In the genomic region with DNA sequence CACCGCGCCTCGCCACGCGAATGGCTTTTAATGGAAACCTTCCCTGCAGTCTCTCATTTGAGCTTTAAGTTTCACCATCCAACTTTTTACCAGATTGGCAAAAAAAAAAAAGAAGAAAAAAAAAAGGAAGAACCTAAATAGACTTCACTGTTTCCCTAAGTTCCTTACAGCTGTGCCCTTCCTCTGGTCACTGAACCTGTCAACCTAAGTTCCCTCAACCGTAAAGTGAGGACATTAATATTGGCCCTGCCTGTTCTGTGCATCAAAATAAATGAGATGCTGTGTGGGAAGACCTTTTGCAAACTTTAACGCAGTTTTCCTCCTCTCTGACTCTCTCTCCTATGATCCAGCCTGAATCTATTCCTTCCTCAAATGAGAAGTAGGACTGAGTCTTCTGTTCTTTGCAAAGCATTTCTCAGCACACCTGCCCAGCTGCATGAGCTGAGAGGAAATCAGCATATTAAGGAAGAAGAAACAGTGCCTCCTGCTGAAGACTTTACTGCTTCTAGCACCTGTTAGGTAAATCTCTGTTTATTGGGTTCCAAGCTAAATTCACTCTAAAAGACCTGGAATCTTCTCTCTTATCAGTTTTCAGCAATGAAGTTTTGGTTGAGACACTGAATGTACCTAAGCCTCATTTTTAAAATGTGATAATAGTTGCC, we compare ENCODE assay signal across 15 cellular contexts.
DNase-seq lines count a peak whose midpoint lies in the region; ATAC-seq, FAIRE-seq and TF ChIP-seq lines count a peak whose summit lies in the region.
"Had no signal": no experiment of that assay in that cellular context is flagged by ENCODE, and none has a peak within 500 bp of the region (broad histone marks: within the 10 kb centered on the region; RNA-seq: fewer than 3 reads in every experiment).

No MANE protein-coding gene starts in this region.

- H3K27me3 Mint-ChIP-seq in H9 (ENCODE audit: low read depth): peaks cover 38% of the 10 kb centered on the region

- H3K23me2 ChIP-seq in H9 (ENCODE audit: insufficient read length, low read depth, low read length, poor library complexity, severe bottlenecking) (no peaks in the 10 kb centered on the region), H1 (ENCODE audit: low read depth, low read length) (no peaks in the 10 kb centered on the region)

- H3K9ac ChIP-seq in H9 (ENCODE audit: extremely low read depth, insufficient read length, low read length) (no peak overlapping the region), H1 (replicated peaks in 1 of 4; ENCODE audit: extremely low read depth in 1 of 4, low read depth in 3 of 4, low read length in 3 of 4) (no peak overlapping the region), trophoblast cell (ENCODE audit: low read length) (no peak overlapping the region)

- no peak for ATAC-seq in HG02588 (IDR thresholded peaks at IDR 0.05; ENCODE audit: unreplicated experiment)
- no peak for ATAC-seq in HG02938 (IDR thresholded peaks at IDR 0.05; ENCODE audit: unreplicated experiment)
- ATAC-seq: left ventricle myocardium superior had no signal

- H3K36me3 Mint-ChIP-seq in H9 (ENCODE audit: insufficient read depth in 1 of 3, low read depth in 3 of 3): no peaks in the 10 kb centered on the region; a peak in 1 of 7 replicates

- H3K9me3 Mint-ChIP-seq in H9: no peaks in the 10 kb centered on the region

- no peaks in the 10 kb centered on the region for H4K20me1 ChIP-seq in H9 (ENCODE audit: control insufficient read depth, insufficient read depth, insufficient read length)
- no peaks in the 10 kb centered on the region for H4K20me1 ChIP-seq in H1 (replicated peaks in 1 of 2; ENCODE audit: control insufficient read depth in 1 of 2, insufficient read depth in 2 of 2, low read length in 2 of 2)

- no peaks in the 10 kb centered on the region for H3K79me2 ChIP-seq in H9 (ENCODE audit: insufficient read depth, low read length)
- H3K79me2 ChIP-seq in H1 (ENCODE audit: control insufficient read depth in 1 of 2, insufficient read depth in 2 of 2, low read length in 2 of 2): no peaks in the 10 kb centered on the region
- H3K79me2 ChIP-seq in trophoblast cell (ENCODE audit: control insufficient read depth, insufficient read depth, low read length, poor library complexity): no peaks in the 10 kb centered on the region

- peaks cover 23 to 25% of the 10 kb centered on the region in 2 experiments for H3K4me1 Mint-ChIP-seq in H9

- H3K4me3 ChIP-seq in H1 (ENCODE audit: extremely low read depth in 1 of 4, insufficient read depth in 2 of 4, low read depth in 3 of 4, low read length in 4 of 4) (no peak overlapping the region), trophoblast cell (ENCODE audit: low read depth, low read length) (no peak overlapping the region)
- H3K4me3 ChIP-seq: PC-9, prostate gland had no signal

- no peak overlapping the region for H2BK20ac ChIP-seq in H9 (ENCODE audit: low read depth, low read length, poor library complexity, severe bottlenecking)
- H2BK20ac ChIP-seq in H1 (ENCODE audit: low read length): no peak overlapping the region

- H3K4me1 ChIP-seq in H9 (ENCODE audit: insufficient read depth, low read length): peaks cover 3% of the 10 kb centered on the region
- H3K4me1 ChIP-seq in H1 (replicated peaks in 1 of 4; ENCODE audit: control insufficient read depth in 3 of 4, insufficient read depth in 4 of 4, low read length in 3 of 4): peaks cover 4 to 16% (median 10%) of the 10 kb centered on the region in 4 experiments; a peak in 6 of 7 replicates
- no peaks in the 10 kb centered on the region for H3K4me1 ChIP-seq in trophoblast cell (ENCODE audit: control insufficient read depth in 1 of 2, insufficient read depth in 2 of 2, low read length in 2 of 2)
- H3K4me1 ChIP-seq: prostate gland had no signal

- CTCF ChIA-PET in H1 (lab: Charles Lee; ENCODE audit: partially characterized antibody): interaction anchor here (0.5 to 6.8 kb wide), 25 partner anchors 9 to 340 kb away, joined by 3 to 33 read pairs (median 4); no protein-coding TSS in a partner anchor

- peak overlapping the region in 1 of 2 experiments; percentile 2; a peak in 1 of 5 replicates for H3K4me3 Mint-ChIP-seq in H9

- no peak overlapping the region for H4K12ac ChIP-seq in trophoblast cell (ENCODE audit: low read depth, low read length)

- H2BK12ac ChIP-seq in H9 (ENCODE audit: insufficient read length, low read depth, low read length) (no peak overlapping the region), H1 (ENCODE audit: low read depth, low read length) (no peak overlapping the region), trophoblast cell (ENCODE audit: low read length) (no peak overlapping the region)

- no peak overlapping the region for H2BK15ac ChIP-seq in H9 (ENCODE audit: low read depth, low read length)
- H2BK15ac ChIP-seq in H1 (ENCODE audit: low read length): no peak overlapping the region

- no peak for TF ChIP-seq POLR2A in H1 (IDR thresholded peaks at IDR 0.05; ENCODE audit: control extremely low read depth in 1 of 2, low read depth in 2 of 2, low read length in 2 of 2)

- H3K36me3 ChIP-seq in H1 (ENCODE audit: control insufficient read depth in 2 of 4, insufficient read depth in 4 of 4, low read length in 3 of 4) (no peaks in the 10 kb centered on the region), trophoblast cell (ENCODE audit: control insufficient read depth in 1 of 2, insufficient read depth in 2 of 2, low read length in 2 of 2) (no peaks in the 10 kb centered on the region)
- H3K36me3 ChIP-seq: prostate gland had no signal

- no peaks in the 10 kb centered on the region for H3K79me1 ChIP-seq in H9 (ENCODE audit: insufficient read depth, low read depth, low read length, poor library complexity, severe bottlenecking)
- H3K79me1 ChIP-seq in H1 (ENCODE audit: low read depth, low read length): no peaks in the 10 kb centered on the region
- no peaks in the 10 kb centered on the region for H3K79me1 ChIP-seq in trophoblast cell (ENCODE audit: low read length)

- FAIRE-seq in H1 (lab: Jason Lieb, UNC): peak; percentile 28

- no peak overlapping the region for H3T11ph ChIP-seq in H9 (ENCODE audit: low read length)

- no peak overlapping the region for H3K18ac ChIP-seq in H9 (ENCODE audit: insufficient read length, low read depth, low read length)
- no peak overlapping the region for H3K18ac ChIP-seq in H1 (ENCODE audit: extremely low read depth, low read length)
- H3K18ac ChIP-seq in trophoblast cell (ENCODE audit: low read length): no peak overlapping the region

- H2AFZ ChIP-seq in H9 (ENCODE audit: low read length) (no peak overlapping the region), H1 (ENCODE audit: low read length) (no peak overlapping the region), trophoblast cell (ENCODE audit: insufficient read depth, low read length, poor library complexity) (no peak overlapping the region)
- H2AFZ ChIP-seq: PC-9 had no signal

- no peak for TF ChIP-seq EP300 in H1 (IDR thresholded peaks at IDR 0.05; ENCODE audit: borderline replicate concordance in 1 of 2, low read depth in 2 of 2, low read length in 2 of 2)

- 0 out of 7 replicates have a peak overlapping the region, but pooled peaks of 1 of the 3 experiments have one; percentile 27 for H3K27ac Mint-ChIP-seq in H9

- no peak overlapping the region for H4K5ac ChIP-seq in H9 (ENCODE audit: insufficient read length, low read depth, low read length)
- no peak overlapping the region for H4K5ac ChIP-seq in H1 (ENCODE audit: insufficient read length, low read depth, low read length)

- TF ChIP-seq CTCF in H9 (conservative IDR thresholded peaks at IDR 0.05) (peak; percentile 50), H1 (IDR thresholded peaks at IDR 0.05; ENCODE audit: control extremely low read depth in 1 of 3, insufficient read depth in 1 of 3, low read depth in 1 of 3, low read length in 3 of 3) (peak in 1 of 3 experiments; percentile 57; a peak in 2 of 4 replicates)

- H3K4ac ChIP-seq in H9 (ENCODE audit: low read depth, low read length) (no peak overlapping the region), H1 (replicated peaks; ENCODE audit: insufficient read length, low read depth, low read length) (no peak overlapping the region), trophoblast cell (ENCODE audit: low read depth, low read length) (no peak overlapping the region)

- H3K27me3 ChIP-seq in H9 (ENCODE audit: insufficient read depth, low read length) (no peaks in the 10 kb centered on the region), H1 (replicated peaks in 1 of 4; ENCODE audit: control insufficient read depth in 3 of 4, extremely low read depth in 1 of 4, insufficient read depth in 3 of 4, low read length in 3 of 4) (no peaks in the 10 kb centered on the region), trophoblast cell (ENCODE audit: insufficient read depth, low read length) (no peaks in the 10 kb centered on the region)

- no peak overlapping the region for H3K23ac ChIP-seq in H9 (ENCODE audit: insufficient read length, low read depth, low read length)
- no peak overlapping the region for H3K23ac ChIP-seq in H1 (ENCODE audit: insufficient read length)
- peak overlapping the region; percentile 15 for H3K23ac ChIP-seq in trophoblast cell (ENCODE audit: low read length)

- H4K91ac ChIP-seq in H9 (ENCODE audit: insufficient read length, low read depth, low read length): no peak overlapping the region
- no peak overlapping the region for H4K91ac ChIP-seq in H1 (replicated peaks; ENCODE audit: insufficient read length, low read length)
- no peak overlapping the region for H4K91ac ChIP-seq in trophoblast cell (ENCODE audit: low read depth, low read length)

- H3K14ac ChIP-seq in H9 (ENCODE audit: insufficient read depth, low read length) (no peak overlapping the region), H1 (ENCODE audit: insufficient read length) (no peak overlapping the region), trophoblast cell (ENCODE audit: low read length) (no peak overlapping the region)

- no peak overlapping the region for H2AK5ac ChIP-seq in H9 (ENCODE audit: insufficient read length, low read length)
- no peak overlapping the region for H2AK5ac ChIP-seq in H1 (ENCODE audit: low read depth, low read length)
- H2AK5ac ChIP-seq in trophoblast cell (ENCODE audit: low read length): no peak overlapping the region

- POLR2A ChIA-PET in H1 (lab: Charles Lee; ENCODE audit: partially characterized antibody): interaction anchor here (1.9 to 2.4 kb wide), 3 partner anchors 13 to 100 kb away, joined by 5 to 12 read pairs (median 5); a partner anchor contains a TSS

- no peak overlapping the region for H3K4me2 ChIP-seq in H9 (ENCODE audit: insufficient read depth, insufficient read length, low read length)
- H3K4me2 ChIP-seq in H1 (ENCODE audit: insufficient read depth in 1 of 2, low read depth in 2 of 2, low read length in 2 of 2): no peak overlapping the region
- no peak overlapping the region for H3K4me2 ChIP-seq in trophoblast cell (ENCODE audit: low read length)
- H3K4me2 ChIP-seq: PC-9 had no signal

- DNase-seq in H9 (no peak), NOMO-1 treated with DMSO at 0.1 percent for 48 hours (lab: John Stamatoyannopoulos, UW; ENCODE audit: unreplicated experiment) (peak; percentile 66), H1 (ENCODE audit: low read depth in 1 of 2, low spot score in 2 of 2) (no peak), trophoblast cell (no peak), NCI-H146 (lab: John Stamatoyannopoulos, UW) (no peak)
- DNase-seq: activated naive CD4-positive, alpha-beta T cell; DMS79 treated with DMSO at 0.1 percent for 48 hours; left ventricle myocardium superior; PC-9; stimulated activated CD4-positive, alpha-beta T cell treated with anti-CD3 and anti-CD28 coated beads, Interleukin-12 subunit alpha, Interleukin-12 subunit beta, amount 100 ng/mL, for 4 hours; T-helper 1 cell had no signal

- H4K8ac ChIP-seq in H9 (replicated peaks; ENCODE audit: insufficient read length, low read depth, low read length) (no peak overlapping the region), H1 (ENCODE audit: extremely low read depth, insufficient read depth, low read length) (no peak overlapping the region), trophoblast cell (ENCODE audit: low read depth, low read length) (no peak overlapping the region)

- no CpG with 5 or more reads among the region's 7 CpGs for WGBS in H9 (ENCODE audit: extremely low coverage, insufficient read length, low lambda C conversion rate)
- WGBS in H1 (ENCODE audit: extremely low coverage in 1 of 2, insufficient coverage in 1 of 2, insufficient read length in 1 of 2, insufficient replicate concordance in 2 of 2, low coverage in 1 of 2, low lambda C conversion rate in 2 of 2, missing lambda C conversion rate in 1 of 2), 2 experiments: 84% methylated on average over 7 of the region's 7 CpGs; no CpG with 5 or more reads in 1 of the 2 experiments
- WGBS in trophoblast cell (ENCODE audit: extremely low coverage, insufficient coverage, insufficient read length): no CpG with 5 or more reads among the region's 7 CpGs

- peak; percentile 51 to 62 for TF ChIP-seq RAD21 in H1 (IDR thresholded peaks at IDR 0.05 in 1 of 2, conservative IDR thresholded peaks at IDR 0.05 in 1 of 2; ENCODE audit: low read depth in 2 of 2, low read length in 2 of 2)

- H2BK120ac ChIP-seq in H9 (ENCODE audit: low read depth, low read length, poor library complexity, severe bottlenecking) (no peak overlapping the region), H1 (replicated peaks; ENCODE audit: low read depth, low read length) (no peak overlapping the region), trophoblast cell (ENCODE audit: insufficient read depth, low read length, poor library complexity) (no peak overlapping the region)

- H2BK5ac ChIP-seq in H9 (ENCODE audit: insufficient read length, low read length): no peak overlapping the region
- H2BK5ac ChIP-seq in H1 (ENCODE audit: low read depth, low read length): no peak overlapping the region
- H2BK5ac ChIP-seq in trophoblast cell (ENCODE audit: low read depth, low read length, poor library complexity): no peak overlapping the region

- H3K56ac ChIP-seq in H9 (ENCODE audit: insufficient read length, low read depth, low read length): no peak overlapping the region
- no peak overlapping the region for H3K56ac ChIP-seq in H1 (replicated peaks; ENCODE audit: insufficient read length, low read depth, low read length)

- H3K27ac ChIP-seq in H9 (ENCODE audit: insufficient read length, low read depth, low read length) (no peak overlapping the region), H1 (ENCODE audit: low read depth, low read length) (no peak overlapping the region), trophoblast cell (ENCODE audit: low read depth, low read length) (no peak overlapping the region)
- H3K27ac ChIP-seq: C4-2B, PC-9, prostate gland had no signal

- H3K9me3 ChIP-seq in H9 (ENCODE audit: control insufficient read depth, low read depth, low read length) (no peaks in the 10 kb centered on the region), H1 (ENCODE audit: insufficient read depth in 2 of 2, low read depth in 1 of 2, low read length in 1 of 2) (no peaks in the 10 kb centered on the region), trophoblast cell (ENCODE audit: insufficient read depth, low read depth, low read length) (peaks cover 2% of the 10 kb centered on the region)
- H3K9me3 ChIP-seq: prostate gland had no signal
